ENCODE assay signal across 11 cellular contexts in the genomic region with DNA sequence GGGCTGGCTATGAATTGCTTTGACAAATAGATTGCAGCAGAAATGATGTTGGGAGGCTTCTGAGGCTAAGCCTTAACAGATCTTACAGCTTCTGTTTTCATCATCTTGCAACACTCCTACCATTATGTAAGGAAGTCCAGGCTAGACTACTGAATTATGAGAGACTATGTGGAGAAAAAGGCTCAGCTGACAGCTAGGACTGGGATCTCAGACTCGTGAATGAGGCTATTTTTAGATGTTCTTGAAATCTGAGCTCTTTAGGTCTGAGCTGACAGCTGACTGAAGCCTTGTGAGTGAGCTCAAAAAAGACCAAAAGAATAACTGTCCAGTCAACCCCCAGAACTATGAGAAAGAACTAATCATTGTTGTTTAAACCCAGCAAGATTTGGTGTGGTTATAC.
DNase-seq lines count a peak whose midpoint lies in the region; ATAC-seq and TF ChIP-seq lines count a peak whose summit lies in the region.
"Had no signal": no experiment of that assay in that cellular context is flagged by ENCODE, and none has a peak within 500 bp of the region (broad histone marks: within the 10 kb centered on the region; RNA-seq: fewer than 3 reads in every experiment).

No MANE protein-coding gene starts in this region.

- no peaks in the 10 kb centered on the region for H3K4me1 Mint-ChIP-seq in activated T-cell treated with anti-CD3 and anti-CD28 coated beads, Interleukin-2, amount 50 U/mL, for 72 hours (ENCODE audit: low read depth)
- H3K4me1 Mint-ChIP-seq: CD14-positive monocyte, memory B cell had no signal

- DNase-seq in AG04449 (ENCODE audit: low read depth, low spot score) (peak; percentile 3), NCI-H1092 (lab: John Stamatoyannopoulos, UW) (peak; percentile 27), astrocyte of the spinal cord (ENCODE audit: low read depth, low spot score) (peak; percentile 46), lower lobe of right lung (no peak), ACHN (no peak), stomach (no peak)
- no peak for DNase-seq in activated T-cell treated with anti-CD3 and anti-CD28 coated beads, Interleukin-2, amount 50 U/mL, for 72 hours
- no peak for DNase-seq in stimulated activated CD4-positive, alpha-beta T cell treated with anti-CD3 and anti-CD28 coated beads, Interleukin-2, amount 100 ng/mL, for 48 hours
- DNase-seq: activated T-cell treated with anti-CD3 and anti-CD28 coated beads, Interleukin-2, amount 50 U/mL, for 4 hours had no signal

- no peak for TF ChIP-seq POLR2A in stomach (IDR thresholded peaks at IDR 0.05)

- no peak overlapping the region for H3K4me3 ChIP-seq in AG04449 (ENCODE audit: low read depth, low read length)
- H3K4me3 ChIP-seq in astrocyte of the spinal cord (ENCODE audit: low read depth, low read length), result no peak overlapping the region
- H3K4me3 ChIP-seq in lower lobe of right lung, result no peak overlapping the region
- H3K4me3 ChIP-seq in stomach, result no peak overlapping the region

- no peaks in the 10 kb centered on the region for H3K36me3 Mint-ChIP-seq in activated T-cell treated with anti-CD3 and anti-CD28 coated beads, Interleukin-2, amount 50 U/mL, for 72 hours (ENCODE audit: insufficient read depth in 2 of 2)
- H3K36me3 Mint-ChIP-seq: CD14-positive monocyte, memory B cell had no signal

- in situ Hi-C loops in astrocyte of the spinal cord (cut with HindIII; ENCODE audit: low sequenced_read_pairs) (no loop called here), ACHN (cut with HindIII; ENCODE audit: low pct_ligation_motif_present, low pct_unique_long_range_greater_than_20kb, low sequenced_read_pairs) (no loop called here)

- H3K9me3 ChIP-seq in lower lobe of right lung (no peaks in the 10 kb centered on the region), stomach (no peaks in the 10 kb centered on the region)

- POLR2A ChIA-PET in AG04449 (lab: Yijun Ruan, JAX), result no interaction called here

- no peak overlapping the region for H3K4me3 Mint-ChIP-seq in activated T-cell treated with anti-CD3 and anti-CD28 coated beads, Interleukin-2, amount 50 U/mL, for 72 hours
- H3K4me3 Mint-ChIP-seq: activated T-cell treated with anti-CD3 and anti-CD28 coated beads, Interleukin-2, amount 50 U/mL, for 4 hours; CD14-positive monocyte; memory B cell had no signal

- intact Hi-C loops in lower lobe of right lung (cut with DNase I), result no loop called here
- intact Hi-C loops in stomach (cut with DNase I; ENCODE audit: low total_unique reads), result no loop called here

- ATAC-seq in lower lobe of right lung, result peak; percentile 51 to 62
- ATAC-seq in activated T-cell treated with anti-CD3 and anti-CD28 coated beads, Interleukin-2, amount 50 U/mL, for 72 hours (replicated peaks in 1 of 2), result no peak
- ATAC-seq: activated T-cell treated with anti-CD3 and anti-CD28 coated beads, Interleukin-2, amount 50 U/mL, for 4 hours had no signal

- TF ChIP-seq CTCF in AG04449 (IDR thresholded peaks at IDR 0.05; ENCODE audit: insufficient read depth, low read length, missing control alignments), result no peak
- TF ChIP-seq CTCF in astrocyte of the spinal cord (IDR thresholded peaks at IDR 0.05; ENCODE audit: low read depth, low read length), result no peak
- TF ChIP-seq CTCF in lower lobe of right lung (IDR thresholded peaks at IDR 0.05), result no peak
- TF ChIP-seq CTCF in stomach (IDR thresholded peaks at IDR 0.05), result no peak

- CTCF ChIA-PET in AG04449 (lab: Yijun Ruan, JAX), result no interaction called here

- H3K4me1 ChIP-seq in lower lobe of right lung (no peaks in the 10 kb centered on the region), stomach (no peaks in the 10 kb centered on the region)

- no peak overlapping the region for H3K27ac Mint-ChIP-seq in activated T-cell treated with anti-CD3 and anti-CD28 coated beads, Interleukin-2, amount 50 U/mL, for 72 hours
- H3K27ac Mint-ChIP-seq: CD14-positive monocyte, memory B cell had no signal

- H3K36me3 ChIP-seq in lower lobe of right lung (no peaks in the 10 kb centered on the region), stomach (no peaks in the 10 kb centered on the region)

- H3K27ac ChIP-seq in lower lobe of right lung (no peak overlapping the region), stomach (no peak overlapping the region)

- no peak for TF ChIP-seq EP300 in stomach (IDR thresholded peaks at IDR 0.05)

- WGBS in stomach, 5 donors, result 0 to 21% (median 0%) methylated on average over 1 of the region's 1 CpG

- peaks cover 5% of the 10 kb centered on the region for H3K27me3 Mint-ChIP-seq in activated T-cell treated with anti-CD3 and anti-CD28 coated beads, Interleukin-2, amount 50 U/mL, for 72 hours (ENCODE audit: low read depth)
- H3K27me3 Mint-ChIP-seq: memory B cell had no signal

- H3K27me3 ChIP-seq in lower lobe of right lung (ENCODE audit: low read depth) (no peaks in the 10 kb centered on the region), stomach (no peaks in the 10 kb centered on the region)

- no peaks in the 10 kb centered on the region for H3K9me3 Mint-ChIP-seq in activated T-cell treated with anti-CD3 and anti-CD28 coated beads, Interleukin-2, amount 50 U/mL, for 72 hours
- H3K9me3 Mint-ChIP-seq: memory B cell had no signal

Comparison
In these comparisons a context has a peak if more than half of its experiments do, and no peak if none do; other contexts are left out.
1. DNase-seq: peak in AG04449 (single experiment), NCI-H1092 (single experiment) and astrocyte of the spinal cord (single experiment); none in lower lobe of right lung (single experiment), ACHN (single experiment), activated T-cell treated with anti-CD3 and anti-CD28 coated beads, Interleukin-2, amount 50 U/mL, for 72 hours (0 of 2), stimulated activated CD4-positive, alpha-beta T cell treated with anti-CD3 and anti-CD28 coated beads, Interleukin-2, amount 100 ng/mL, for 48 hours (0 of 2) and stomach (single experiment).
2. ATAC-seq: peak in lower lobe of right lung (2 of 2); none in activated T-cell treated with anti-CD3 and anti-CD28 coated beads, Interleukin-2, amount 50 U/mL, for 72 hours (0 of 2).